ENCODE assay signal across 22 cellular contexts in genomic region chr4:123866796-123867195, GRCh38.
A peak's percentile ranks its signal among the peaks of the same experiment; 100 is the strongest.
DNase-seq lines count a peak whose midpoint lies in the region; ATAC-seq and TF ChIP-seq lines count a peak whose summit lies in the region.
"Had no signal": no experiment of that assay in that cellular context is flagged by ENCODE, and none has a peak within 500 bp of the region (broad histone marks: within the 10 kb centered on the region; RNA-seq: fewer than 3 reads in every experiment).

No MANE protein-coding gene starts in this region.

- CTCF ChIA-PET in SK-N-SH (lab: Yijun Ruan, JAX) = no interaction called here

- POLR2A ChIA-PET in SK-N-SH (lab: Yijun Ruan, JAX) = no interaction called here

- H3K4me3 ChIP-seq in SK-N-SH (ENCODE audit: low read depth in 2 of 2, low read length in 1 of 2) = no peak overlapping the region
- no peak overlapping the region for H3K4me3 ChIP-seq in lower lobe of right lung
- H3K4me3 ChIP-seq in osteoblast (ENCODE audit: insufficient read depth, low read length) = no peak overlapping the region
- H3K4me3 ChIP-seq: BLaER1 treated with 17β-estradiol and CSF1 and Interleukin-3, amounts not matched to agents 10 nM and 100 nM had no signal

- no peak for TF ChIP-seq EP300 in SK-N-SH (IDR thresholded peaks at IDR 0.05; ENCODE audit: borderline replicate concordance in 1 of 2, low read depth in 1 of 2, low read length in 1 of 2)

- ATAC-seq in SK-N-SH treated with all-trans-retinoic acid at 6 μM for 48 hours (no peak), lower lobe of right lung (no peak), GM21447 (IDR thresholded peaks at IDR 0.05; ENCODE audit: unreplicated experiment) (no peak)

- DNase-seq in SK-N-SH (no peak), amniotic epithelial cell (ENCODE audit: low read depth) (peak; percentile 27), mesothelial cell of epicardium (ENCODE audit: low spot score in 2 of 2, unreplicated experiment in 2 of 2) (no peak), lower lobe of right lung (no peak), osteoblast (ENCODE audit: insufficient read length, low spot score, missing footprints) (no peak)
- DNase-seq: 8988T; Calu3; CD4-positive, alpha-beta memory T cell; DMS153; EL; Karpas-422; NCI-H1694; NCI-H2081; NCI-H2171; NCI-H446; NCI-H526 treated with DMSO at 0.1 percent for 48 hours; OCI-M1; RPMI8226; SHP77 had no signal

- H3K27me3 Mint-ChIP-seq in mesothelial cell of epicardium (ENCODE audit: low read depth) = no peaks in the 10 kb centered on the region
- H3K27me3 Mint-ChIP-seq: CD4-positive, alpha-beta memory T cell had no signal

- H3K27ac ChIP-seq in SK-N-SH (ENCODE audit: low read depth in 2 of 2, low read length in 1 of 2) (no peak overlapping the region), lower lobe of right lung (no peak overlapping the region), osteoblast (ENCODE audit: low read depth, low read length) (no peak overlapping the region)
- H3K27ac ChIP-seq: BLaER1 treated with 17β-estradiol and CSF1 and Interleukin-3, amounts not matched to agents 10 nM and 100 nM had no signal

- 83% methylated on average over 2 of the region's 2 CpGs for WGBS in SK-N-SH (ENCODE audit: low lambda C conversion rate)

- intact Hi-C loops in lower lobe of right lung (cut with DNase I) = no loop called here

- H3K79me2 ChIP-seq in SK-N-SH (ENCODE audit: insufficient read depth) = no peaks in the 10 kb centered on the region
- no peaks in the 10 kb centered on the region for H3K79me2 ChIP-seq in osteoblast (ENCODE audit: insufficient read depth, low read length)

- no peaks in the 10 kb centered on the region for H3K4me1 ChIP-seq in SK-N-SH (ENCODE audit: control insufficient read depth in 1 of 2, insufficient read depth in 2 of 2, low read depth in 1 of 2, low read length in 1 of 2)
- no peaks in the 10 kb centered on the region for H3K4me1 ChIP-seq in lower lobe of right lung
- no peaks in the 10 kb centered on the region for H3K4me1 ChIP-seq in osteoblast (ENCODE audit: insufficient read depth, low read length)

- H3K9me2 ChIP-seq in SK-N-SH = no peaks in the 10 kb centered on the region

- H4K20me1 ChIP-seq in SK-N-SH (ENCODE audit: insufficient read depth) = no peaks in the 10 kb centered on the region
- no peaks in the 10 kb centered on the region for H4K20me1 ChIP-seq in osteoblast (ENCODE audit: insufficient read depth, low read length)
- H4K20me1 ChIP-seq: BLaER1 treated with 17β-estradiol and CSF1 and Interleukin-3, amounts not matched to agents 10 nM and 100 nM had no signal

- no peaks in the 10 kb centered on the region for H3K36me3 Mint-ChIP-seq in mesothelial cell of epicardium
- H3K36me3 Mint-ChIP-seq: CD4-positive, alpha-beta memory T cell had no signal

- no peaks in the 10 kb centered on the region for H3K36me3 ChIP-seq in SK-N-SH (replicated peaks in 1 of 2; ENCODE audit: control insufficient read depth in 1 of 2, insufficient read depth in 2 of 2, low read length in 1 of 2)
- H3K36me3 ChIP-seq in lower lobe of right lung = no peaks in the 10 kb centered on the region
- no peaks in the 10 kb centered on the region for H3K36me3 ChIP-seq in osteoblast (ENCODE audit: insufficient read depth, low read length)
- H3K36me3 ChIP-seq: BLaER1 treated with 17β-estradiol and CSF1 and Interleukin-3, amounts not matched to agents 10 nM and 100 nM had no signal

- TF ChIP-seq RAD21 in SK-N-SH (IDR thresholded peaks at IDR 0.05; ENCODE audit: low read length) = no peak

- no peaks in the 10 kb centered on the region for H3F3A ChIP-seq in SK-N-SH (replicated peaks; ENCODE audit: insufficient read depth)

- no peak overlapping the region for H3K9ac ChIP-seq in SK-N-SH
- H3K9ac ChIP-seq: BLaER1 treated with 17β-estradiol and CSF1 and Interleukin-3, amounts not matched to agents 10 nM and 100 nM had no signal

- peaks cover 5% of the 10 kb centered on the region for H3K9me3 Mint-ChIP-seq in mesothelial cell of epicardium

- peaks cover 24% of the 10 kb centered on the region for H3K4me1 Mint-ChIP-seq in mesothelial cell of epicardium
- H3K4me1 Mint-ChIP-seq: CD4-positive, alpha-beta memory T cell had no signal

- no peaks in the 10 kb centered on the region for H3K27me3 ChIP-seq in SK-N-SH (ENCODE audit: insufficient read depth)
- H3K27me3 ChIP-seq in lower lobe of right lung (ENCODE audit: low read depth) = no peaks in the 10 kb centered on the region
- H3K27me3 ChIP-seq in osteoblast (ENCODE audit: insufficient read depth, low read length) = no peaks in the 10 kb centered on the region
- H3K27me3 ChIP-seq: BLaER1 treated with 17β-estradiol and CSF1 and Interleukin-3, amounts not matched to agents 10 nM and 100 nM had no signal

- no peak overlapping the region for H3K4me3 Mint-ChIP-seq in mesothelial cell of epicardium
- H3K4me3 Mint-ChIP-seq: CD4-positive, alpha-beta memory T cell had no signal

- no peak overlapping the region for H3K4me2 ChIP-seq in SK-N-SH
- H3K4me2 ChIP-seq in osteoblast (ENCODE audit: insufficient read depth, low read length) = no peak overlapping the region
- H3K4me2 ChIP-seq: BLaER1 treated with 17β-estradiol and CSF1 and Interleukin-3, amounts not matched to agents 10 nM and 100 nM had no signal

- peak overlapping the region; percentile 3 for H3K27ac Mint-ChIP-seq in mesothelial cell of epicardium
- H3K27ac Mint-ChIP-seq: CD4-positive, alpha-beta memory T cell had no signal

- H3K9me3 ChIP-seq in SK-N-SH (no peaks in the 10 kb centered on the region), lower lobe of right lung (no peaks in the 10 kb centered on the region), osteoblast (ENCODE audit: low read depth, low read length) (no peaks in the 10 kb centered on the region)

- H2AFZ ChIP-seq in SK-N-SH (ENCODE audit: low read depth) (no peak overlapping the region), osteoblast (ENCODE audit: low read length) (no peak overlapping the region)

- no peak for TF ChIP-seq CTCF in SK-N-SH (IDR thresholded peaks at IDR 0.05)
- no peak for TF ChIP-seq CTCF in mesothelial cell of epicardium (IDR thresholded peaks at IDR 0.05; ENCODE audit: unreplicated experiment)
- no peak for TF ChIP-seq CTCF in lower lobe of right lung (IDR thresholded peaks at IDR 0.05)
- no peak for TF ChIP-seq CTCF in osteoblast (IDR thresholded peaks at IDR 0.05; ENCODE audit: extremely low read depth, low read depth, low read length)

TF ChIP-seq in SK-N-SH treated with all-trans-retinoic acid at 6 μM for 48 hours, 23 proteins besides CTCF, POLR2A, EP300 and RAD21 (continues in another document):
- TF ChIP-seq CSRNP3 (CRISPR knock-in tag; IDR thresholded peaks at IDR 0.05) = no peak
- TF ChIP-seq PPARA (CRISPR knock-in tag; IDR thresholded peaks at IDR 0.05; ENCODE audit: borderline replicate concordance) = no peak
- peak; percentile 71 for TF ChIP-seq ISL1 (CRISPR knock-in tag; IDR thresholded peaks at IDR 0.05)
- TF ChIP-seq BACH2 (CRISPR knock-in tag; IDR thresholded peaks at IDR 0.05; ENCODE audit: borderline replicate concordance) = no peak
- TF ChIP-seq CSDC2 (CRISPR knock-in tag; IDR thresholded peaks at IDR 0.05) = no peak

TF ChIP-seq in SK-N-SH, 30 proteins besides CTCF, POLR2A, EP300 and RAD21:
- TF ChIP-seq TEAD4 (IDR thresholded peaks at IDR 0.05; ENCODE audit: borderline replicate concordance, insufficient read depth) (no peak), ZBTB33 (IDR thresholded peaks at IDR 0.05; ENCODE audit: borderline replicate concordance, low read depth) (no peak)
